17 cellular contexts compared by ENCODE assay signal in the genomic region with DNA sequence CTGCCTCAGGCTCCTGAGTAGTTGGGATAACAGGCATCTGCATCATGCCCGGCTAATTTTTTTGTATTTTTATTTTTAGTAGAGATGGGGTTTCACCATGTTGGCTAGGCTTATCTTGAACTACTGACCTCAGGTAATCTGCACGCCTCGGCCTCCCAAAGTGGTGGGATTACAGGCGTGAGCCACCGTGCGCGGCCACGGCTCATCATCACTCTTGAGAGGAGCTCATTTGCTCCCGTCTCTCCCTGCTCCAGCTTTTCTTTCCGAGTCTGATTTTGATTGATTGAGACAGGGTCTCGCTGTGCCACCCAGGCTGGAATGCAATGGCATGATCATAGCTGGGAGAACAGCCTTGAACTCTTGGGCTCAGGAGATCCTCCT. TPM values are rescaled to one million over a fixed set of nuclear protein-coding genes. Genes with fewer than 3 reads are reported as not detected.
DNase-seq lines count a peak whose midpoint lies in the region; ATAC-seq and TF ChIP-seq lines count a peak whose summit lies in the region.
"Had no signal": no experiment of that assay in that cellular context is flagged by ENCODE, and none has a peak within 500 bp of the region (broad histone marks: within the 10 kb centered on the region; RNA-seq: fewer than 3 reads in every experiment).

No MANE protein-coding gene starts in this region.

- no peak overlapping the region for H3K4me3 ChIP-seq in ACC112 (ENCODE audit: low read depth, low read length)
- no peak overlapping the region for H3K4me3 ChIP-seq in prostate gland
- H3K4me3 ChIP-seq: esophagus muscularis mucosa, MG63, uterus had no signal

- no peak for TF ChIP-seq POLR2A in prostate gland (IDR thresholded peaks at IDR 0.05)

- 0 out of 2 replicates have a peak, but pooled peaks cover 9% of the 10 kb centered on the region for H3K36me3 ChIP-seq in ACC112 (ENCODE audit: insufficient read depth, low read length)
- no peaks in the 10 kb centered on the region for H3K36me3 ChIP-seq in prostate gland
- H3K36me3 ChIP-seq: uterus had no signal

- DNase-seq in CD14-positive monocyte (ENCODE audit: low spot score) (no peak), chondrocyte (ENCODE audit: low spot score) (no peak), osteocyte (ENCODE audit: extremely low spot score, unreplicated experiment) (no peak), NCI-H1436 (lab: John Stamatoyannopoulos, UW) (no peak), prostate gland (ENCODE audit: low spot score) (no peak)
- DNase-seq: activated CD4-positive, CD25-positive, alpha-beta regulatory T cell; CD4-positive, CD25-positive, alpha-beta regulatory T cell; naive B cell; NCI-H2081 treated with DMSO at 0.1 percent for 48 hours; retina; stimulated activated CD4-positive, alpha-beta T cell treated with anti-CD3 and anti-CD28 coated beads, Interleukin-2, amount 100 ng/mL, for 48 hours had no signal

- no peak overlapping the region for H3K4me3 Mint-ChIP-seq in CD14-positive monocyte
- no peak overlapping the region for H3K4me3 Mint-ChIP-seq in chondrocyte (ENCODE audit: unreplicated experiment)
- no peak overlapping the region for H3K4me3 Mint-ChIP-seq in osteocyte (ENCODE audit: unreplicated experiment)
- H3K4me3 Mint-ChIP-seq: T-helper 1 cell treated with Interleukin-12 subunit alpha and Interleukin-12 subunit beta and Interleukin-4 antibody, amounts not matched to agents 30 μg/mL and 1 μg/mL, for 36 hours had no signal

- H3K4me1 Mint-ChIP-seq in CD14-positive monocyte (peaks cover 45% of the 10 kb centered on the region), chondrocyte (ENCODE audit: low read depth) (peaks cover 52% of the 10 kb centered on the region), osteocyte (ENCODE audit: unreplicated experiment) (peaks cover 55% of the 10 kb centered on the region)

- H2AFZ ChIP-seq in ACC112 (ENCODE audit: low read length, unreplicated experiment) = no peak overlapping the region

- H3K27ac ChIP-seq in ACC112 (ENCODE audit: low read depth, low read length) (peak overlapping the region; percentile 78), prostate gland (no peak overlapping the region)

- intact Hi-C loops in CD14-positive monocyte (cut with micrococcal nuclease) = no loop called here
- intact Hi-C loops in prostate gland (cut with DNase I) = no loop called here

- H3K36me3 Mint-ChIP-seq in CD14-positive monocyte = peaks cover 59 to 75% of the 10 kb centered on the region in 2 donors
- peaks cover 2% of the 10 kb centered on the region for H3K36me3 Mint-ChIP-seq in chondrocyte (ENCODE audit: low read depth)
- H3K36me3 Mint-ChIP-seq in osteocyte (ENCODE audit: unreplicated experiment) = peaks cover 6% of the 10 kb centered on the region

- no peaks in the 10 kb centered on the region for H3K9me3 ChIP-seq in prostate gland
- H3K9me3 ChIP-seq: esophagus muscularis mucosa, MG63, uterus had no signal

- peaks cover 83% of the 10 kb centered on the region for H3K79me2 ChIP-seq in ACC112 (ENCODE audit: control insufficient read depth, insufficient read depth, low read length, unreplicated experiment)

- 96% methylated on average over 11 of the region's 11 CpGs for WGBS in prostate gland

- H3K27ac Mint-ChIP-seq in CD14-positive monocyte = peak overlapping the region in 4 of 7 donors; percentile 49 to 99 (median 98)
- H3K27ac Mint-ChIP-seq in chondrocyte (ENCODE audit: unreplicated experiment) = peak overlapping the region; percentile 90
- peak overlapping the region; percentile 71 for H3K27ac Mint-ChIP-seq in osteocyte (ENCODE audit: unreplicated experiment)
- H3K27ac Mint-ChIP-seq: naive B cell; T-helper 1 cell treated with Interleukin-12 subunit alpha and Interleukin-12 subunit beta and Interleukin-4 antibody, amounts not matched to agents 30 μg/mL and 1 μg/mL, for 36 hours had no signal

- ATAC-seq in GM18517 (IDR thresholded peaks at IDR 0.05; ENCODE audit: unreplicated experiment) = no peak

- TF ChIP-seq CTCF in CD14-positive monocyte (IDR thresholded peaks at IDR 0.05) (no peak), chondrocyte (IDR thresholded peaks at IDR 0.05) (no peak), osteocyte (IDR thresholded peaks at IDR 0.05) (no peak), prostate gland (IDR thresholded peaks at IDR 0.05) (no peak)

- H3K4me1 ChIP-seq in ACC112 (ENCODE audit: control insufficient read depth, insufficient read depth, low read length, unreplicated experiment) (peaks cover 36% of the 10 kb centered on the region), prostate gland (replicated peaks) (no peaks in the 10 kb centered on the region)

- H3K9me3 Mint-ChIP-seq in CD14-positive monocyte (no peaks in the 10 kb centered on the region), chondrocyte (ENCODE audit: low read depth) (no peaks in the 10 kb centered on the region), osteocyte (ENCODE audit: unreplicated experiment) (no peaks in the 10 kb centered on the region)
- H3K9me3 Mint-ChIP-seq: CD4-positive, CD25-positive, alpha-beta regulatory T cell; naive B cell; T-helper 1 cell treated with Interleukin-12 subunit alpha and Interleukin-12 subunit beta and Interleukin-4 antibody, amounts not matched to agents 30 μg/mL and 1 μg/mL, for 36 hours had no signal

- no peaks in the 10 kb centered on the region for H3K27me3 ChIP-seq in ACC112 (ENCODE audit: insufficient read depth, low read length)
- no peaks in the 10 kb centered on the region for H3K27me3 ChIP-seq in prostate gland (replicated peaks; ENCODE audit: insufficient read depth)
- H3K27me3 ChIP-seq: esophagus muscularis mucosa, MG63, uterus had no signal

- H3K27me3 Mint-ChIP-seq in CD14-positive monocyte (ENCODE audit: low read depth in 3 of 3) (peaks cover 0 to 2% (median 1%) of the 10 kb centered on the region in 3 donors), chondrocyte (ENCODE audit: low read depth) (no peaks in the 10 kb centered on the region), osteocyte (ENCODE audit: unreplicated experiment) (no peaks in the 10 kb centered on the region)
- H3K27me3 Mint-ChIP-seq: CD4-positive, CD25-positive, alpha-beta regulatory T cell; naive B cell had no signal

RNA-seq across cellular contexts. Expression of gene PGS1, which starts 12.6 kb away (rescaled TPM):
- 10 to 100 TPM; 26.0 to 28.0 TPM for polyA plus RNA-seq in CD14-positive monocyte
- total RNA-seq in chondrocyte (22.1 to 30.4 TPM (median 22.7 TPM) in 3 replicates), osteocyte (52.7 and 53.0 TPM in 2 replicates), prostate gland (10 to 100 TPM; 29.2 to 57.4 TPM)

RNA-seq across cellular contexts. Expression of gene SOCS3, which starts 31.2 kb away (rescaled TPM):
- 100 to 1,000 TPM; 123 to 144 TPM for polyA plus RNA-seq in CD14-positive monocyte
- total RNA-seq in chondrocyte = 13.6 to 26.2 TPM (median 14.4 TPM) in 3 replicates
- total RNA-seq in osteocyte = 79.1 and 86.4 TPM in 2 replicates
- total RNA-seq in prostate gland = 10 to 100 TPM; 10.6 to 59.6 TPM
